ENCODE assay signal across 2 cellular contexts in genomic region chr5:78005021-78005785, GRCh38.
A peak's percentile ranks its signal among the peaks of the same experiment; 100 is the strongest.
TF ChIP-seq lines count a peak whose summit lies in the region.

No MANE protein-coding gene starts in this region.

TF ChIP-seq in IMR-90, 13 proteins besides CTCF, POLR2A, EP300 and RAD21:
- no peak for TF ChIP-seq ELK1 (IDR thresholded peaks at IDR 0.05; ENCODE audit: borderline replicate concordance, low read depth, low read length)
- peak; percentile 87 for TF ChIP-seq CEBPB (IDR thresholded peaks at IDR 0.05; ENCODE audit: low read depth, low read length)
- no peak for TF ChIP-seq RFX5 (IDR thresholded peaks at IDR 0.05; ENCODE audit: low read depth, low read length)
- no peak for TF ChIP-seq MAFK (IDR thresholded peaks at IDR 0.05; ENCODE audit: low read depth, low read length)
- peak; percentile 70 for TF ChIP-seq USF2 (IDR thresholded peaks at IDR 0.05; ENCODE audit: low read depth, low read length)
- TF ChIP-seq MXI1 (IDR thresholded peaks at IDR 0.05; ENCODE audit: borderline replicate concordance, low read depth, low read length), result no peak
- peak; percentile 88 for TF ChIP-seq BHLHE40 (IDR thresholded peaks at IDR 0.05; ENCODE audit: low read depth, low read length)

TF ChIP-seq in endothelial cell of umbilical vein, 7 proteins besides CTCF, POLR2A, EP300 and RAD21:
- TF ChIP-seq EZH2 (IDR thresholded peaks at IDR 0.05; ENCODE audit: borderline replicate concordance, low read depth, low read length, severe bottlenecking), result no peak
- TF ChIP-seq FOS (IDR thresholded peaks at IDR 0.05; ENCODE audit: borderline replicate concordance, insufficient read depth, low read length), result no peak
TF ChIP-seq in endothelial cell of umbilical vein: peak in this region for 0.
